ENCODE assay signal across 8 cellular contexts in the genomic region with DNA sequence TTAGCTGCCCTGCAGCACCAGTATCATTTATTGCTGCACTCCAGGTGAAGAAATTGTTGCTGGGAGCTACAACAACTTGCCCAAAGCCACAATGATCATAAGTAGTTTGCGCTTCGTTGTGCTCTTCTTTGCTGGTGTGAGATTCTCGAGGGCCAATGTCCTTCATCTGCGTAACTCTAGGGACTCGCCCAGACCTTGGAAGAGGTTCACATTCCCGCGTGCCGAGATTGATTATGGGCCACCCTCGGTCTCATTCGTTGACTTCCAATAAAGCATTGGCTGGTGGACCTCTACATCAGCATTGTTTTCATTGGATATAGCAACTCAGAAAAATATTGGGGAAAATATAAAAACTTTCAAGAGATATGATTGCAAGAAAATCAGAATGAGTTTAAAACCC. TPM values are rescaled to one million over a fixed set of nuclear protein-coding genes. Genes with fewer than 3 reads are reported as not detected.
DNase-seq lines count a peak whose midpoint lies in the region; ATAC-seq and TF ChIP-seq lines count a peak whose summit lies in the region.

No MANE protein-coding gene starts in this region.

- peak overlapping the region; percentile 79 for H3K4me3 Mint-ChIP-seq in activated CD4-positive, alpha-beta T cell treated with anti-CD3 and anti-CD28 coated beads, Interleukin-2, amount 10 ng/mL, durations not matched to agents 7 days and 5 days

- H3K36me3 Mint-ChIP-seq in activated CD4-positive, alpha-beta T cell treated with anti-CD3 and anti-CD28 coated beads, Interleukin-2, amount 10 ng/mL, durations not matched to agents 7 days and 5 days (ENCODE audit: low read depth), result no peaks in the 10 kb centered on the region

- WGBS in body of pancreas, 2 donors, result 47 to 53% methylated on average over 10 of the region's 10 CpGs
- 11% methylated on average over 8 of the region's 10 CpGs for WGBS in right lobe of liver (ENCODE audit: insufficient coverage, low coverage, low lambda C conversion rate, missing lambda C conversion rate)
- WGBS in thymus, result 57% methylated on average over 10 of the region's 10 CpGs

- H3K4me3 ChIP-seq in body of pancreas (no peak overlapping the region), right lobe of liver (peak overlapping the region; percentile 54 to 73 (median 62)), thymus (ENCODE audit: low read length) (peak overlapping the region; percentile 12)

- no peak for DNase-seq in activated CD4-positive, alpha-beta T cell treated with anti-CD3 and anti-CD28 coated beads, Interleukin-2, amount 10 ng/mL, durations not matched to agents 7 days and 5 days
- DNase-seq in activated CD4-positive, alpha-beta T cell treated with anti-CD3 and anti-CD28 coated beads for 4 hours, result no peak
- DNase-seq in body of pancreas (no peak), right lobe of liver (no peak), NCI-H1048 (lab: John Stamatoyannopoulos, UW) (no peak), NCI-H69 (lab: John Stamatoyannopoulos, UW) (no peak)

- H3K27me3 ChIP-seq in body of pancreas, result no peaks in the 10 kb centered on the region
- H3K27me3 ChIP-seq in right lobe of liver, result no peaks in the 10 kb centered on the region
- no peaks in the 10 kb centered on the region for H3K27me3 ChIP-seq in thymus (ENCODE audit: control insufficient read depth, insufficient read depth)

- CTCF ChIA-PET in activated CD4-positive, alpha-beta T cell treated with anti-CD3 and anti-CD28 coated beads, Interleukin-2, amount 10 ng/mL, durations not matched to agents 7 days and 5 days (lab: Charles Lee), result interaction anchor here (0.7 to 1.0 kb wide), 3 partner anchors 23 to 142 kb away, joined by 3 to 4 read pairs (median 3); no protein-coding TSS in a partner anchor

- peaks cover 17% of the 10 kb centered on the region for H3K4me1 Mint-ChIP-seq in activated CD4-positive, alpha-beta T cell treated with anti-CD3 and anti-CD28 coated beads, Interleukin-2, amount 10 ng/mL, durations not matched to agents 7 days and 5 days

- no peaks in the 10 kb centered on the region for H3K9me3 Mint-ChIP-seq in activated CD4-positive, alpha-beta T cell treated with anti-CD3 and anti-CD28 coated beads, Interleukin-2, amount 10 ng/mL, durations not matched to agents 7 days and 5 days

- ATAC-seq in body of pancreas, result no peak
- no peak for ATAC-seq in right lobe of liver
- ATAC-seq in HG02970 (IDR thresholded peaks at IDR 0.05; ENCODE audit: low FRiP score, unreplicated experiment), result no peak

- TF ChIP-seq POLR2A in body of pancreas (IDR thresholded peaks at IDR 0.05) (no peak), right lobe of liver (IDR thresholded peaks at IDR 0.05) (no peak)

- H3K4me1 ChIP-seq in body of pancreas (peaks cover 27% of the 10 kb centered on the region), right lobe of liver (peaks cover 0 to 27% (median 7%) of the 10 kb centered on the region in 4 donors), thymus (ENCODE audit: control insufficient read depth, insufficient read depth, low read length) (peaks cover 4% of the 10 kb centered on the region)

- no peaks in the 10 kb centered on the region for H3K9me3 ChIP-seq in body of pancreas
- no peaks in the 10 kb centered on the region for H3K9me3 ChIP-seq in right lobe of liver
- H3K9me3 ChIP-seq in thymus (ENCODE audit: control insufficient read depth), result no peaks in the 10 kb centered on the region

- H3K27ac ChIP-seq in body of pancreas (peak overlapping the region in 3 of 4 donors; percentile 82 to 88 (median 84)), right lobe of liver (peak overlapping the region in 2 of 3 donors; percentile 70 to 79), thymus (ENCODE audit: low read depth) (no peak overlapping the region)

- no peaks in the 10 kb centered on the region for H3K36me3 ChIP-seq in body of pancreas (replicated peaks in 1 of 2; ENCODE audit: insufficient read depth in 1 of 2, low read depth in 2 of 2)
- no peaks in the 10 kb centered on the region for H3K36me3 ChIP-seq in right lobe of liver
- no peaks in the 10 kb centered on the region for H3K36me3 ChIP-seq in thymus (ENCODE audit: control insufficient read depth, insufficient read depth)

- peaks cover 61% of the 10 kb centered on the region for H3K27me3 Mint-ChIP-seq in activated CD4-positive, alpha-beta T cell treated with anti-CD3 and anti-CD28 coated beads, Interleukin-2, amount 10 ng/mL, durations not matched to agents 7 days and 5 days

- intact Hi-C loops in body of pancreas (cut with DNase I) (loop anchor here (10.0 kb wide), 1 partner anchor 134 kb away; no protein-coding TSS in a partner anchor), right lobe of liver (cut with DNase I) (no loop called here)

- TF ChIP-seq CTCF in body of pancreas (IDR thresholded peaks at IDR 0.05), result no peak
- no peak for TF ChIP-seq CTCF in right lobe of liver (IDR thresholded peaks at IDR 0.05)

- POLR2A ChIA-PET in activated CD4-positive, alpha-beta T cell treated with anti-CD3 and anti-CD28 coated beads, Interleukin-2, amount 10 ng/mL, durations not matched to agents 7 days and 5 days (lab: Charles Lee), result no interaction called here

- H3K27ac Mint-ChIP-seq in activated CD4-positive, alpha-beta T cell treated with anti-CD3 and anti-CD28 coated beads, Interleukin-2, amount 10 ng/mL, durations not matched to agents 7 days and 5 days, result no peak overlapping the region

RNA-seq across cellular contexts. Expression of a gene that starts 0.4 kb away (rescaled TPM):
- 1 to 10 TPM; 1.9 to 2.7 TPM for total RNA-seq in activated CD4-positive, alpha-beta T cell treated with anti-CD3 and anti-CD28 coated beads, Interleukin-2, amount 10 ng/mL, durations not matched to agents 7 days and 5 days
- total RNA-seq in body of pancreas (10 to 100 TPM; 25.9 to 26.4 TPM), right lobe of liver (10 to 100 TPM; 21.9 to 40.6 (median 31.2) TPM)
- 37.8 TPM for polyA plus RNA-seq in thymus

Comparison
In these comparisons a context has a peak if more than half of its experiments do, and no peak if none do; other contexts are left out.
1. H3K4me3 ChIP-seq: peak in right lobe of liver (3 of 3) and thymus (single experiment); none in body of pancreas (0 of 2).
2. RNA of a gene that starts 0.4 kb away (total RNA-seq): 21.9 to 40.6 TPM in right lobe of liver and 25.9 to 26.4 TPM in body of pancreas; 1.9 to 2.7 TPM in activated CD4-positive, alpha-beta T cell treated with anti-CD3 and anti-CD28 coated beads, Interleukin-2, amount 10 ng/mL, durations not matched to agents 7 days and 5 days; every median in the first group is over 4 times any median in the second.